In genomic region chr1:173212952-173213491, GRCh38 we compare ENCODE assay signal across 1 cellular context.
TF ChIP-seq lines count a peak whose summit lies in the region.

No MANE protein-coding gene starts in this region.

TF ChIP-seq in GM12878, 131 proteins besides CTCF, POLR2A, EP300 and RAD21 (continued from another document and continues in another):
- TF ChIP-seq PAX8 (IDR thresholded peaks at IDR 0.05): peak; percentile 85; the same call in 1 of the 2 replicates
- TF ChIP-seq ZZZ3 (IDR thresholded peaks at IDR 0.05; ENCODE audit: control insufficient read depth, insufficient read length, low read depth): no peak
- TF ChIP-seq USF1 (IDR thresholded peaks at IDR 0.05; ENCODE audit: borderline replicate concordance, extremely low read length, insufficient read depth, low read depth, low read length): no peak
- no peak for TF ChIP-seq FOXK2 (IDR thresholded peaks at IDR 0.05)
- no peak for TF ChIP-seq ZBTB4 (CRISPR knock-in tag; IDR thresholded peaks at IDR 0.05)
- TF ChIP-seq GABPA (IDR thresholded peaks at IDR 0.05; ENCODE audit: low read depth): peak; percentile 57; the same call in 1 of the 2 replicates
- TF ChIP-seq ZNF622 (IDR thresholded peaks at IDR 0.05): no peak
- TF ChIP-seq KAT2A (conservative IDR thresholded peaks at IDR 0.05; ENCODE audit: control insufficient read depth, low read depth, low read length): no peak
- no peak for TF ChIP-seq LARP7 (IDR thresholded peaks at IDR 0.05)
- TF ChIP-seq CEBPB (IDR thresholded peaks at IDR 0.05; ENCODE audit: borderline replicate concordance in 1 of 2, low read depth in 2 of 2, low read length in 2 of 2): peak in 1 of 2 experiments; percentile 81; a peak in 2 of 4 replicates
- TF ChIP-seq, protein P1, sequence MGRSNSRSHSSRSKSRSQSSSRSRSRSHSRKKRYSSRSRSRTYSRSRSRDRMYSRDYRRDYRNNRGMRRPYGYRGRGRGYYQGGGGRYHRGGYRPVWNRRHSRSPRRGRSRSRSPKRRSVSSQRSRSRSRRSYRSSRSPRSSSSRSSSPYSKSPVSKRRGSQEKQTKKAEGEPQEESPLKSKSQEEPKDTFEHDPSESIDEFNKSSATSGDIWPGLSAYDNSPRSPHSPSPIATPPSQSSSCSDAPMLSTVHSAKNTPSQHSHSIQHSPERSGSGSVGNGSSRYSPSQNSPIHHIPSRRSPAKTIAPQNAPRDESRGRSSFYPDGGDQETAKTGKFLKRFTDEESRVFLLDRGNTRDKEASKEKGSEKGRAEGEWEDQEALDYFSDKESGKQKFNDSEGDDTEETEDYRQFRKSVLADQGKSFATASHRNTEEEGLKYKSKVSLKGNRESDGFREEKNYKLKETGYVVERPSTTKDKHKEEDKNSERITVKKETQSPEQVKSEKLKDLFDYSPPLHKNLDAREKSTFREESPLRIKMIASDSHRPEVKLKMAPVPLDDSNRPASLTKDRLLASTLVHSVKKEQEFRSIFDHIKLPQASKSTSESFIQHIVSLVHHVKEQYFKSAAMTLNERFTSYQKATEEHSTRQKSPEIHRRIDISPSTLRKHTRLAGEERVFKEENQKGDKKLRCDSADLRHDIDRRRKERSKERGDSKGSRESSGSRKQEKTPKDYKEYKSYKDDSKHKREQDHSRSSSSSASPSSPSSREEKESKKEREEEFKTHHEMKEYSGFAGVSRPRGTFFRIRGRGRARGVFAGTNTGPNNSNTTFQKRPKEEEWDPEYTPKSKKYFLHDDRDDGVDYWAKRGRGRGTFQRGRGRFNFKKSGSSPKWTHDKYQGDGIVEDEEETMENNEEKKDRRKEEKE (IDR thresholded peaks at IDR 0.05): no peak
- no peak for TF ChIP-seq RELA (IDR thresholded peaks at IDR 0.05; ENCODE audit: borderline replicate concordance, partially characterized antibody)
- TF ChIP-seq BRCA1 (IDR thresholded peaks at IDR 0.05; ENCODE audit: low read depth, low read length): no peak
- peak; percentile 55; the same call in 1 of the 2 replicates for TF ChIP-seq ZNF687 (IDR thresholded peaks at IDR 0.05)
- TF ChIP-seq NBN (IDR thresholded peaks at IDR 0.05): peak; percentile 88
- TF ChIP-seq SREBF2 (IDR thresholded peaks at IDR 0.05; ENCODE audit: low read length): no peak
- TF ChIP-seq MYC (IDR thresholded peaks at IDR 0.05; ENCODE audit: insufficient read depth, insufficient read length, insufficient replicate concordance, low read length, severe bottlenecking): no peak
- TF ChIP-seq MXI1 (IDR thresholded peaks at IDR 0.05; ENCODE audit: low read depth, low read length): no peak
- TF ChIP-seq MEF2A (IDR thresholded peaks at IDR 0.05; ENCODE audit: insufficient read depth, low read depth, low read length): peak; percentile 96
- TF ChIP-seq CHD2 (IDR thresholded peaks at IDR 0.05; ENCODE audit: borderline replicate concordance, low read depth, low read length): 0 out of 2 replicates have a peak, but pooled peaks have one; percentile 41
- peak; percentile 77 for TF ChIP-seq CREM (IDR thresholded peaks at IDR 0.05; ENCODE audit: low read depth)
- TF ChIP-seq HDGF (IDR thresholded peaks at IDR 0.05): no peak
- TF ChIP-seq RFX5 (IDR thresholded peaks at IDR 0.05; ENCODE audit: low read depth, low read length): no peak
- no peak for TF ChIP-seq SMARCA5 (IDR thresholded peaks at IDR 0.05)
- TF ChIP-seq EGR1 (IDR thresholded peaks at IDR 0.05; ENCODE audit: borderline replicate concordance in 1 of 2, low read depth in 2 of 2, low read length in 2 of 2): no peak
- no peak for TF ChIP-seq BACH1 (IDR thresholded peaks at IDR 0.05; ENCODE audit: borderline replicate concordance)
- TF ChIP-seq KDM1A (IDR thresholded peaks at IDR 0.05; ENCODE audit: borderline replicate concordance): no peak
- TF ChIP-seq HDAC2 (IDR thresholded peaks at IDR 0.05): no peak
- peak; percentile 87 for TF ChIP-seq ATF7 (IDR thresholded peaks at IDR 0.05; ENCODE audit: low read depth)
- TF ChIP-seq ZBTB40 (IDR thresholded peaks at IDR 0.05; ENCODE audit: borderline replicate concordance): no peak
- TF ChIP-seq, protein P2, sequence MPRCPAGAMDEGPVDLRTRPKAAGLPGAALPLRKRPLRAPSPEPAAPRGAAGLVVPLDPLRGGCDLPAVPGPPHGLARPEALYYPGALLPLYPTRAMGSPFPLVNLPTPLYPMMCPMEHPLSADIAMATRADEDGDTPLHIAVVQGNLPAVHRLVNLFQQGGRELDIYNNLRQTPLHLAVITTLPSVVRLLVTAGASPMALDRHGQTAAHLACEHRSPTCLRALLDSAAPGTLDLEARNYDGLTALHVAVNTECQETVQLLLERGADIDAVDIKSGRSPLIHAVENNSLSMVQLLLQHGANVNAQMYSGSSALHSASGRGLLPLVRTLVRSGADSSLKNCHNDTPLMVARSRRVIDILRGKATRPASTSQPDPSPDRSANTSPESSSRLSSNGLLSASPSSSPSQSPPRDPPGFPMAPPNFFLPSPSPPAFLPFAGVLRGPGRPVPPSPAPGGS (IDR thresholded peaks at IDR 0.05; ENCODE audit: borderline replicate concordance, insufficient read depth, low read depth, low read length, poor library complexity, severe bottlenecking): peak; percentile 76
- TF ChIP-seq, protein P3, sequence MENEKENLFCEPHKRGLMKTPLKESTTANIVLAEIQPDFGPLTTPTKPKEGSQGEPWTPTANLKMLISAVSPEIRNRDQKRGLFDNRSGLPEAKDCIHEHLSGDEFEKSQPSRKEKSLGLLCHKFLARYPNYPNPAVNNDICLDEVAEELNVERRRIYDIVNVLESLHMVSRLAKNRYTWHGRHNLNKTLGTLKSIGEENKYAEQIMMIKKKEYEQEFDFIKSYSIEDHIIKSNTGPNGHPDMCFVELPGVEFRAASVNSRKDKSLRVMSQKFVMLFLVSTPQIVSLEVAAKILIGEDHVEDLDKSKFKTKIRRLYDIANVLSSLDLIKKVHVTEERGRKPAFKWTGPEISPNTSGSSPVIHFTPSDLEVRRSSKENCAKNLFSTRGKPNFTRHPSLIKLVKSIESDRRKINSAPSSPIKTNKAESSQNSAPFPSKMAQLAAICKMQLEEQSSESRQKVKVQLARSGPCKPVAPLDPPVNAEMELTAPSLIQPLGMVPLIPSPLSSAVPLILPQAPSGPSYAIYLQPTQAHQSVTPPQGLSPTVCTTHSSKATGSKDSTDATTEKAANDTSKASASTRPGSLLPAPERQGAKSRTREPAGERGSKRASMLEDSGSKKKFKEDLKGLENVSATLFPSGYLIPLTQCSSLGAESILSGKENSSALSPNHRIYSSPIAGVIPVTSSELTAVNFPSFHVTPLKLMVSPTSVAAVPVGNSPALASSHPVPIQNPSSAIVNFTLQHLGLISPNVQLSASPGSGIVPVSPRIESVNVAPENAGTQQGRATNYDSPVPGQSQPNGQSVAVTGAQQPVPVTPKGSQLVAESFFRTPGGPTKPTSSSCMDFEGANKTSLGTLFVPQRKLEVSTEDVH (IDR thresholded peaks at IDR 0.05; ENCODE audit: low read depth, partially characterized antibody): no peak
- peak; percentile 94 for TF ChIP-seq MEF2B (IDR thresholded peaks at IDR 0.05; ENCODE audit: partially characterized antibody, poor library complexity, severe bottlenecking)
- peak; percentile 98 for TF ChIP-seq MTA2 (IDR thresholded peaks at IDR 0.05; ENCODE audit: low read depth)
- TF ChIP-seq STAT3 (IDR thresholded peaks at IDR 0.05; ENCODE audit: low read depth, low read length): no peak
- TF ChIP-seq E4F1 (IDR thresholded peaks at IDR 0.05; ENCODE audit: borderline replicate concordance, partially characterized antibody): no peak
- peak; percentile 96 for TF ChIP-seq FOXM1 (IDR thresholded peaks at IDR 0.05; ENCODE audit: low read depth, low read length)
